In the genomic region with DNA sequence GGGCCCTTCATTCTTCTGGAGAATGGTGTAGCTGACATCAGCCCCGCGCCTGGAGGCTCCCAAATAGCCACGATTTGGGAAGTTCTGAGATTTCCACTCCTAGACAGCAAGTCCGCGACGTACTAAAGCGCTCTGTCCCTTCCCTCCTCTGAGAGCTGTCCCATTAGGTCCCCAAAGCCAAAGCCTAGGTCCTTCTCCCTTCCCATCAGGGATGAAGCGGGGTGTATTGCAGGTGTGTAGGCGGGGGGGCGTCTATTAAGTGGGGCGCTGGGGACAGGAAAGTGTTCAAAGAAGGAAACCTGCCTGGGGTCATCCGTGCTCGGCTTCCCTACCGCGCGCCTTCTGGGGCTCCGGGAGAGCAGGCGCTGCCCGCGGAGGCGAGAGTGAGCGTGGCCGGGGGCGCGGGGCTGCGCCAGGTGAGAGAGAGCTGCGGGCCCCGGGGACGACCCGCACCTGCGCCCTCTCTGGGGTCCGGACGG, we compare ENCODE assay signal across 1 cellular context.
TF ChIP-seq lines count a peak whose summit lies in the region.

No MANE protein-coding gene starts in this region.

TF ChIP-seq in SK-N-SH, 30 proteins besides CTCF, POLR2A, EP300 and RAD21 (continued from another document):
- TF ChIP-seq, protein P1, sequence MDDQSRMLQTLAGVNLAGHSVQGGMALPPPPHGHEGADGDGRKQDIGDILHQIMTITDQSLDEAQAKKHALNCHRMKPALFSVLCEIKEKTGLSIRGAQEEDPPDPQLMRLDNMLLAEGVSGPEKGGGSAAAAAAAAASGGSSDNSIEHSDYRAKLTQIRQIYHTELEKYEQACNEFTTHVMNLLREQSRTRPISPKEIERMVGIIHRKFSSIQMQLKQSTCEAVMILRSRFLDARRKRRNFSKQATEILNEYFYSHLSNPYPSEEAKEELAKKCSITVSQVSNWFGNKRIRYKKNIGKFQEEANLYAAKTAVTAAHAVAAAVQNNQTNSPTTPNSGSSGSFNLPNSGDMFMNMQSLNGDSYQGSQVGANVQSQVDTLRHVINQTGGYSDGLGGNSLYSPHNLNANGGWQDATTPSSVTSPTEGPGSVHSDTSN (IDR thresholded peaks at IDR 0.05): no peak
- TF ChIP-seq SMC3 (IDR thresholded peaks at IDR 0.05; ENCODE audit: low read depth, low read length) (no peak), MXI1 (IDR thresholded peaks at IDR 0.05; ENCODE audit: low read depth, low read length) (no peak)
